7 cellular contexts compared by ENCODE assay signal in genomic region chr7:100894860-100895700, GRCh38. TPM values are rescaled to one million over a fixed set of nuclear protein-coding genes. Genes with fewer than 3 reads are reported as not detected.
DNase-seq lines count a peak whose midpoint lies in the region; ATAC-seq and TF ChIP-seq lines count a peak whose summit lies in the region.

No MANE protein-coding gene starts in this region.

- H3K9me3 Mint-ChIP-seq in activated T-helper 2 cell treated with anti-CD3 and anti-CD28 coated beads, Interferon-gamma antibody, Interleukin-2, Interleukin-4, amounts not matched to agents 10 μg/mL and 5 μg/mL and 100 μg/mL, durations not matched to agents 14 hours and 24 hours and 36 hours: no peaks in the 10 kb centered on the region

- DNase-seq in GM12864 (ENCODE audit: low read depth): no peak
- DNase-seq in NCI-H2227 treated with DMSO at 0.1 percent for 48 hours (lab: John Stamatoyannopoulos, UW): peak; percentile 50
- DNase-seq in activated naive CD4-positive, alpha-beta T cell treated with anti-CD3 and anti-CD28 coated beads, Interleukin-2, amount 50 U/mL, for 16 hours: peak; percentile 63
- DNase-seq in left ventricle myocardium superior: peak; percentile 73
- DNase-seq in activated T-helper 2 cell treated with anti-CD3 and anti-CD28 coated beads, Interferon-gamma antibody, Interleukin-2, Interleukin-4, amounts not matched to agents 10 μg/mL and 5 μg/mL and 100 μg/mL, durations not matched to agents 14 hours and 24 hours and 36 hours (ENCODE audit: low spot score): no peak

- H3K27me3 ChIP-seq in rectal smooth muscle tissue (ENCODE audit: control insufficient read depth, insufficient read depth, low read length): peaks cover 15% of the 10 kb centered on the region

- H3K36me3 Mint-ChIP-seq in activated T-helper 2 cell treated with anti-CD3 and anti-CD28 coated beads, Interferon-gamma antibody, Interleukin-2, Interleukin-4, amounts not matched to agents 10 μg/mL and 5 μg/mL and 100 μg/mL, durations not matched to agents 14 hours and 24 hours and 36 hours (ENCODE audit: low read depth): no peaks in the 10 kb centered on the region

- intact Hi-C loops in left ventricle myocardium superior (cut with micrococcal nuclease): loop anchor here (5.0 kb wide), 1 partner anchor 162 kb away; no protein-coding TSS in a partner anchor
- intact Hi-C loops in activated T-helper 2 cell treated with anti-CD3 and anti-CD28 coated beads, Interferon-gamma antibody, Interleukin-2, Interleukin-4, amounts not matched to agents 10 μg/mL and 5 μg/mL and 100 μg/mL, durations not matched to agents 14 hours and 24 hours and 36 hours (cut with micrococcal nuclease): no loop called here

- peaks cover 2% of the 10 kb centered on the region for H3K4me1 ChIP-seq in rectal smooth muscle tissue (ENCODE audit: control insufficient read depth, insufficient read depth, low read length)

- H3K27me3 Mint-ChIP-seq in activated T-helper 2 cell treated with anti-CD3 and anti-CD28 coated beads, Interferon-gamma antibody, Interleukin-2, Interleukin-4, amounts not matched to agents 10 μg/mL and 5 μg/mL and 100 μg/mL, durations not matched to agents 14 hours and 24 hours and 36 hours (ENCODE audit: low read depth): peaks cover 53% of the 10 kb centered on the region

- H3K4me1 Mint-ChIP-seq in activated T-helper 2 cell treated with anti-CD3 and anti-CD28 coated beads, Interferon-gamma antibody, Interleukin-2, Interleukin-4, amounts not matched to agents 10 μg/mL and 5 μg/mL and 100 μg/mL, durations not matched to agents 14 hours and 24 hours and 36 hours (ENCODE audit: low read depth): peaks cover 16% of the 10 kb centered on the region

- H3K4me3 Mint-ChIP-seq in activated T-helper 2 cell treated with anti-CD3 and anti-CD28 coated beads, Interferon-gamma antibody, Interleukin-2, Interleukin-4, amounts not matched to agents 10 μg/mL and 5 μg/mL and 100 μg/mL, durations not matched to agents 14 hours and 24 hours and 36 hours (ENCODE audit: low read depth): no peak overlapping the region

- H3K4me3 ChIP-seq in GM12864 (ENCODE audit: low read depth, low read length) (peak overlapping the region; percentile 50), rectal smooth muscle tissue (ENCODE audit: low read length) (peak overlapping the region; percentile 48)

- ATAC-seq in left ventricle myocardium superior (peak; percentile 4), GM18511 (IDR thresholded peaks at IDR 0.05; ENCODE audit: unreplicated experiment) (no peak)

- H3K9ac ChIP-seq in rectal smooth muscle tissue (ENCODE audit: low read length): no peak overlapping the region

- no peak overlapping the region for H3K27ac Mint-ChIP-seq in activated T-helper 2 cell treated with anti-CD3 and anti-CD28 coated beads, Interferon-gamma antibody, Interleukin-2, Interleukin-4, amounts not matched to agents 10 μg/mL and 5 μg/mL and 100 μg/mL, durations not matched to agents 14 hours and 24 hours and 36 hours

- no peak overlapping the region for H3K27ac ChIP-seq in rectal smooth muscle tissue (ENCODE audit: low read depth, low read length)

- no peaks in the 10 kb centered on the region for H3K36me3 ChIP-seq in rectal smooth muscle tissue (ENCODE audit: control insufficient read depth, insufficient read depth, low read length)

- peak; percentile 81 for TF ChIP-seq CTCF in GM12864 (IDR thresholded peaks at IDR 0.05; ENCODE audit: low read depth, low read length, missing control alignments)

RNA-seq across cellular contexts. Expression of gene ACHE, which starts 0.6 kb away (rescaled TPM):
- 0.40 TPM for total RNA-seq in left ventricle myocardium superior
- total RNA-seq in activated T-helper 2 cell treated with anti-CD3 and anti-CD28 coated beads, Interferon-gamma antibody, Interleukin-2, Interleukin-4, amounts not matched to agents 10 μg/mL and 5 μg/mL and 100 μg/mL, durations not matched to agents 14 hours and 24 hours and 36 hours: 0.09 and 0.21 TPM in 2 replicates

RNA-seq across cellular contexts. Expression of gene UFSP1, which starts 5.6 kb away (rescaled TPM):
- 1.9 TPM for total RNA-seq in left ventricle myocardium superior
- total RNA-seq in activated T-helper 2 cell treated with anti-CD3 and anti-CD28 coated beads, Interferon-gamma antibody, Interleukin-2, Interleukin-4, amounts not matched to agents 10 μg/mL and 5 μg/mL and 100 μg/mL, durations not matched to agents 14 hours and 24 hours and 36 hours: 3.8 and 5.0 TPM in 2 replicates

RNA-seq across cellular contexts. Expression of gene SRRT, which starts 20.2 kb away (rescaled TPM):
- 63.2 TPM for total RNA-seq in left ventricle myocardium superior
- total RNA-seq in activated T-helper 2 cell treated with anti-CD3 and anti-CD28 coated beads, Interferon-gamma antibody, Interleukin-2, Interleukin-4, amounts not matched to agents 10 μg/mL and 5 μg/mL and 100 μg/mL, durations not matched to agents 14 hours and 24 hours and 36 hours: 280 and 290 TPM in 2 replicates

RNA-seq across cellular contexts. Expression of gene TRIP6, which starts 27.9 kb away (rescaled TPM):
- 13.6 TPM for total RNA-seq in left ventricle myocardium superior
- total RNA-seq in activated T-helper 2 cell treated with anti-CD3 and anti-CD28 coated beads, Interferon-gamma antibody, Interleukin-2, Interleukin-4, amounts not matched to agents 10 μg/mL and 5 μg/mL and 100 μg/mL, durations not matched to agents 14 hours and 24 hours and 36 hours: 38.5 and 38.7 TPM in 2 replicates

RNA-seq across cellular contexts. Expression of gene SLC12A9, which starts 42.6 kb away (rescaled TPM):
- total RNA-seq in left ventricle myocardium superior: 9.0 TPM
- total RNA-seq in activated T-helper 2 cell treated with anti-CD3 and anti-CD28 coated beads, Interferon-gamma antibody, Interleukin-2, Interleukin-4, amounts not matched to agents 10 μg/mL and 5 μg/mL and 100 μg/mL, durations not matched to agents 14 hours and 24 hours and 36 hours: 27.3 and 31.6 TPM in 2 replicates

Comparison
In these comparisons a context has a peak if more than half of its experiments do, and no peak if none do; other contexts are left out.
1. DNase-seq: peak in NCI-H2227 treated with DMSO at 0.1 percent for 48 hours (single experiment), activated naive CD4-positive, alpha-beta T cell treated with anti-CD3 and anti-CD28 coated beads, Interleukin-2, amount 50 U/mL, for 16 hours (single experiment) and left ventricle myocardium superior (single experiment); none in GM12864 (single experiment) and activated T-helper 2 cell treated with anti-CD3 and anti-CD28 coated beads, Interferon-gamma antibody, Interleukin-2, Interleukin-4, amounts not matched to agents 10 μg/mL and 5 μg/mL and 100 μg/mL, durations not matched to agents 14 hours and 24 hours and 36 hours (single experiment).